ENCODE assay signal across 9 cellular contexts in genomic region chr22:36335621-36336020, GRCh38. TPM values are rescaled to one million over a fixed set of nuclear protein-coding genes. Genes with fewer than 3 reads are reported as not detected.
DNase-seq lines count a peak whose midpoint lies in the region; ATAC-seq and TF ChIP-seq lines count a peak whose summit lies in the region.
"Had no signal": no experiment of that assay in that cellular context is flagged by ENCODE, and none has a peak within 500 bp of the region (broad histone marks: within the 10 kb centered on the region; RNA-seq: fewer than 3 reads in every experiment).

No MANE protein-coding gene starts in this region.

- H2AFZ ChIP-seq in OCI-LY3 (ENCODE audit: low read depth, low read length) = no peak overlapping the region

- CTCF ChIA-PET in AG04450 (lab: Charles Lee) = interaction anchor here (0.7 kb wide), 1 partner anchor 151 kb away, joined by 3 read pairs; no protein-coding TSS in a partner anchor

- TF ChIP-seq CTCF in AG04450 (IDR thresholded peaks at IDR 0.05; ENCODE audit: low read depth, low read length) (no peak), OCI-LY3 (IDR thresholded peaks at IDR 0.05; ENCODE audit: low read depth, low read length) (no peak), neural crest cell (conservative IDR thresholded peaks at IDR 0.05) (no peak)

- peaks cover 46% of the 10 kb centered on the region for H3K4me1 ChIP-seq in OCI-LY3 (ENCODE audit: low read length)

- H3K79me2 ChIP-seq in OCI-LY3 (ENCODE audit: low read length) = peaks cover 99% of the 10 kb centered on the region

- H3K9ac ChIP-seq in OCI-LY3 (ENCODE audit: low read length) = no peak overlapping the region

- H3K9me3 ChIP-seq in AG04450 (ENCODE audit: control insufficient read depth, insufficient read depth, low read length) (no peaks in the 10 kb centered on the region), OCI-LY3 (ENCODE audit: insufficient read depth, low read length) (no peaks in the 10 kb centered on the region)

- DNase-seq in AG04450 (ENCODE audit: low read depth, low spot score) (no peak), neural crest cell (ENCODE audit: low read depth, low spot score) (no peak), NCI-H1436 treated with DMSO at 0.1 percent for 48 hours (lab: John Stamatoyannopoulos, UW) (no peak), NCI-H345 treated with DMSO at 0.1 percent for 48 hours (lab: John Stamatoyannopoulos, UW; ENCODE audit: unreplicated experiment) (no peak), inferior parietal cortex (ENCODE audit: extremely low spot score) (no peak)
- DNase-seq: DMS79 had no signal

- H3K4me3 Mint-ChIP-seq in dendritic cell treated with granulocyte-macrophage colony-stimulating factor and Interleukin-4, amounts not matched to agents 40 ng/mL and 50 ng/mL, for 4 days = peak overlapping the region; percentile 33
- peak overlapping the region; percentile 25 for H3K4me3 Mint-ChIP-seq in neural crest cell

- peaks cover 35% of the 10 kb centered on the region for H4K20me1 ChIP-seq in OCI-LY3 (ENCODE audit: insufficient read depth, low read length)

- no peaks in the 10 kb centered on the region for H3K27me3 Mint-ChIP-seq in dendritic cell treated with granulocyte-macrophage colony-stimulating factor and Interleukin-4, amounts not matched to agents 40 ng/mL and 50 ng/mL, for 4 days
- H3K27me3 Mint-ChIP-seq in neural crest cell (ENCODE audit: low read depth) = no peaks in the 10 kb centered on the region

- H3K27ac ChIP-seq in AG04450 (ENCODE audit: low read depth, low read length) = peak overlapping the region; percentile 94
- peak overlapping the region; percentile 53 for H3K27ac ChIP-seq in OCI-LY3 (ENCODE audit: low read length)

- H3K4me2 ChIP-seq in OCI-LY3 (ENCODE audit: low read length) = no peak overlapping the region

- no peaks in the 10 kb centered on the region for H3K27me3 ChIP-seq in AG04450 (ENCODE audit: control insufficient read depth, insufficient read depth, low read length)
- H3K27me3 ChIP-seq in OCI-LY3 (ENCODE audit: low read depth, low read length) = no peaks in the 10 kb centered on the region

- no peaks in the 10 kb centered on the region for H3K9me3 Mint-ChIP-seq in dendritic cell treated with granulocyte-macrophage colony-stimulating factor and Interleukin-4, amounts not matched to agents 40 ng/mL and 50 ng/mL, for 4 days
- no peaks in the 10 kb centered on the region for H3K9me3 Mint-ChIP-seq in neural crest cell

- peaks cover 84% of the 10 kb centered on the region for H3K36me3 ChIP-seq in OCI-LY3 (replicated peaks; ENCODE audit: low read depth, low read length)

- H3K4me3 ChIP-seq in AG04450 (ENCODE audit: low read depth, low read length) (no peak overlapping the region), OCI-LY3 (ENCODE audit: low read length) (no peak overlapping the region)

- POLR2A ChIA-PET in AG04450 (lab: Yijun Ruan, JAX) = interaction anchor here (0.6 to 1.0 kb wide), 4 partner anchors 12 to 132 kb away, joined by 3 to 5 read pairs (median 4); no protein-coding TSS in a partner anchor

- no peak for ATAC-seq in HG03095 (IDR thresholded peaks at IDR 0.05; ENCODE audit: unreplicated experiment)

- intact Hi-C loops in dendritic cell treated with granulocyte-macrophage colony-stimulating factor and Interleukin-4, amounts not matched to agents 40 ng/mL and 50 ng/mL, for 4 days (cut with micrococcal nuclease) = no loop called here

- peak overlapping the region; percentile 88 for H3K27ac Mint-ChIP-seq in dendritic cell treated with granulocyte-macrophage colony-stimulating factor and Interleukin-4, amounts not matched to agents 40 ng/mL and 50 ng/mL, for 4 days
- H3K27ac Mint-ChIP-seq in neural crest cell (ENCODE audit: unreplicated experiment) = peak overlapping the region; percentile 89

- H3K36me3 Mint-ChIP-seq in dendritic cell treated with granulocyte-macrophage colony-stimulating factor and Interleukin-4, amounts not matched to agents 40 ng/mL and 50 ng/mL, for 4 days (ENCODE audit: low read depth) = peaks cover 92% of the 10 kb centered on the region
- H3K36me3 Mint-ChIP-seq in neural crest cell (ENCODE audit: low read depth) = peaks cover 15% of the 10 kb centered on the region

- H3K4me1 Mint-ChIP-seq in dendritic cell treated with granulocyte-macrophage colony-stimulating factor and Interleukin-4, amounts not matched to agents 40 ng/mL and 50 ng/mL, for 4 days (ENCODE audit: low read depth) = peaks cover 90% of the 10 kb centered on the region
- H3K4me1 Mint-ChIP-seq in neural crest cell = peaks cover 77% of the 10 kb centered on the region

RNA-seq across cellular contexts. Expression of gene MYH9, which starts 52.1 kb away (rescaled TPM):
- 338 and 432 TPM in 2 replicates for polyA plus RNA-seq in AG04450 (2011; rRNA removed)
- polyA minus RNA-seq in AG04450 (2011; rRNA and poly(A)+ RNA removed) = 1,487 and 1,729 TPM in 2 replicates
- 160 and 171 TPM in 2 replicates for total RNA-seq in neural crest cell
